16 cellular contexts compared by ENCODE assay signal in genomic region chr5:65840071-65840470, GRCh38.
DNase-seq lines count a peak whose midpoint lies in the region; TF ChIP-seq lines count a peak whose summit lies in the region.
"Had no signal": no experiment of that assay in that cellular context is flagged by ENCODE, and none has a peak within 500 bp of the region (broad histone marks: within the 10 kb centered on the region; RNA-seq: fewer than 3 reads in every experiment).

No MANE protein-coding gene starts in this region.

- H3K36me3 ChIP-seq in endodermal cell (ENCODE audit: control insufficient read depth, insufficient read depth, low read length), result no peaks in the 10 kb centered on the region

- H3K27ac Mint-ChIP-seq in activated naive CD4-positive, alpha-beta T cell treated with anti-CD3 and anti-CD28 coated beads, Interleukin-2, amount 10 ng/mL, durations not matched to agents 7 days and 5 days, result no peak overlapping the region
- H3K27ac Mint-ChIP-seq in endodermal cell, result no peak overlapping the region
- H3K27ac Mint-ChIP-seq: B cell; CD4-positive, alpha-beta T cell; H9 had no signal

- no peak overlapping the region for H3K9ac ChIP-seq in endodermal cell (ENCODE audit: extremely low read depth, low read length, poor library complexity, severe bottlenecking)

- H3K4me1 ChIP-seq in endodermal cell (ENCODE audit: control insufficient read depth, insufficient read depth, low read length), result peaks cover 6% of the 10 kb centered on the region

- H3K36me3 Mint-ChIP-seq in activated naive CD4-positive, alpha-beta T cell treated with anti-CD3 and anti-CD28 coated beads, Interleukin-2, amount 10 ng/mL, durations not matched to agents 7 days and 5 days, result no peaks in the 10 kb centered on the region
- H3K36me3 Mint-ChIP-seq in endodermal cell (ENCODE audit: low read depth), result peaks cover 4% of the 10 kb centered on the region

- CTCF ChIA-PET in activated naive CD4-positive, alpha-beta T cell treated with anti-CD3 and anti-CD28 coated beads, Interleukin-2, amount 10 ng/mL, durations not matched to agents 7 days and 5 days (lab: Charles Lee), result no interaction called here

- in situ Hi-C loops in ACHN (cut with HindIII; ENCODE audit: low pct_ligation_motif_present, low pct_unique_long_range_greater_than_20kb, low sequenced_read_pairs), result no loop called here

- TF ChIP-seq CTCF in VCaP (conservative IDR thresholded peaks at IDR 0.05) (no peak), endodermal cell (conservative IDR thresholded peaks at IDR 0.05) (no peak)

- H3K9me3 ChIP-seq in endodermal cell (ENCODE audit: control insufficient read depth, low read length), result no peaks in the 10 kb centered on the region

- WGBS in endodermal cell (ENCODE audit: insufficient coverage in 1 of 2, insufficient read length in 1 of 2), 2 experiments, result 86 to 89% methylated on average over 1 to 3 of the region's 3 CpGs

- H3K9me3 Mint-ChIP-seq in activated naive CD4-positive, alpha-beta T cell treated with anti-CD3 and anti-CD28 coated beads, Interleukin-2, amount 10 ng/mL, durations not matched to agents 7 days and 5 days, result no peaks in the 10 kb centered on the region
- H3K9me3 Mint-ChIP-seq in endodermal cell, result no peaks in the 10 kb centered on the region
- H3K9me3 Mint-ChIP-seq: CD4-positive, alpha-beta T cell; H9 had no signal

- no peaks in the 10 kb centered on the region for H3K27me3 Mint-ChIP-seq in activated naive CD4-positive, alpha-beta T cell treated with anti-CD3 and anti-CD28 coated beads, Interleukin-2, amount 10 ng/mL, durations not matched to agents 7 days and 5 days
- H3K27me3 Mint-ChIP-seq in endodermal cell (ENCODE audit: insufficient read depth), result no peaks in the 10 kb centered on the region
- H3K27me3 Mint-ChIP-seq: B cell; CD4-positive, alpha-beta T cell had no signal

- peak overlapping the region; percentile 43 for H3K27ac ChIP-seq in VCaP
- H3K27ac ChIP-seq in endodermal cell (ENCODE audit: low read depth, low read length), result no peak overlapping the region
- H3K27ac ChIP-seq: HL-60 had no signal

- H3K4me1 Mint-ChIP-seq in activated naive CD4-positive, alpha-beta T cell treated with anti-CD3 and anti-CD28 coated beads, Interleukin-2, amount 10 ng/mL, durations not matched to agents 7 days and 5 days, result peaks cover 4% of the 10 kb centered on the region
- H3K4me1 Mint-ChIP-seq in endodermal cell, result peaks cover 7% of the 10 kb centered on the region
- H3K4me1 Mint-ChIP-seq: H9 had no signal

- no peaks in the 10 kb centered on the region for H3K27me3 ChIP-seq in endodermal cell (ENCODE audit: control insufficient read depth, insufficient read depth, low read length, poor library complexity, severe bottlenecking)

- no peak overlapping the region for H3K4me3 ChIP-seq in endodermal cell (ENCODE audit: low read length)

- DNase-seq in NOMO-1 treated with DMSO at 0.1 percent for 48 hours (lab: John Stamatoyannopoulos, UW; ENCODE audit: unreplicated experiment) (peak; percentile 5), NOMO-1 treated with dmso at 0.1 percent for 144 hours (lab: John Stamatoyannopoulos, UW; ENCODE audit: unreplicated experiment) (no peak), OCI-M1 (lab: John Stamatoyannopoulos, UW) (peak; percentile 27), ACHN (no peak), endodermal cell (no peak)
- no peak for DNase-seq in activated naive CD4-positive, alpha-beta T cell treated with anti-CD3 and anti-CD28 coated beads, Interleukin-2, amount 10 ng/mL, durations not matched to agents 7 days and 5 days
- DNase-seq: 8988T; C1 segment of cervical spinal cord; CD4-positive, alpha-beta T cell; DND-41; GDM1; GOT3; H9 had no signal

- H3K4me3 Mint-ChIP-seq in activated naive CD4-positive, alpha-beta T cell treated with anti-CD3 and anti-CD28 coated beads, Interleukin-2, amount 10 ng/mL, durations not matched to agents 7 days and 5 days, result no peak overlapping the region
- H3K4me3 Mint-ChIP-seq in endodermal cell, result no peak overlapping the region
- H3K4me3 Mint-ChIP-seq: B cell; CD4-positive, alpha-beta T cell; H9 had no signal

Comparison
In these comparisons a context has a peak if more than half of its experiments do, and no peak if none do; other contexts are left out.
1. DNase-seq: peak in NOMO-1 treated with DMSO at 0.1 percent for 48 hours (single experiment) and OCI-M1 (single experiment); none in NOMO-1 treated with dmso at 0.1 percent for 144 hours (single experiment), ACHN (single experiment), activated naive CD4-positive, alpha-beta T cell treated with anti-CD3 and anti-CD28 coated beads, Interleukin-2, amount 10 ng/mL, durations not matched to agents 7 days and 5 days (single experiment) and endodermal cell (single experiment).